8 cellular contexts compared by ENCODE assay signal in genomic region chr1:80218112-80218511, GRCh38.
DNase-seq lines count a peak whose midpoint lies in the region; ATAC-seq and TF ChIP-seq lines count a peak whose summit lies in the region.

No MANE protein-coding gene starts in this region.

- H3K79me2 ChIP-seq in OCI-LY1 (ENCODE audit: insufficient read depth, low read length) = no peaks in the 10 kb centered on the region

- no peak overlapping the region for H2AFZ ChIP-seq in OCI-LY1 (ENCODE audit: low read length)

- H3F3A ChIP-seq in OCI-LY1 (ENCODE audit: insufficient read depth, low read length) = no peaks in the 10 kb centered on the region

- H3K27me3 Mint-ChIP-seq in activated T-cell treated with anti-CD3 and anti-CD28 coated beads, Interleukin-2, amount 50 U/mL, for 24 hours = no peaks in the 10 kb centered on the region

- intact Hi-C loops in esophagus squamous epithelium (cut with DNase I) = no loop called here

- no peaks in the 10 kb centered on the region for H3K9me2 ChIP-seq in OCI-LY1 (ENCODE audit: low read depth, low read length)

- no peak overlapping the region for H3K27ac ChIP-seq in OCI-LY1 (ENCODE audit: low read depth, low read length, poor library complexity, severe bottlenecking)
- no peak overlapping the region for H3K27ac ChIP-seq in esophagus squamous epithelium

- TF ChIP-seq CTCF in OCI-LY1 (IDR thresholded peaks at IDR 0.05; ENCODE audit: low read length) (peak; percentile 56; the same call in 1 of the 2 replicates), esophagus squamous epithelium (IDR thresholded peaks at IDR 0.05) (peak in 5 of 6 experiments; percentile 9 to 41 (median 29))

- no peaks in the 10 kb centered on the region for H3K36me3 ChIP-seq in OCI-LY1 (ENCODE audit: insufficient read depth, low read length)
- H3K36me3 ChIP-seq in esophagus squamous epithelium = no peaks in the 10 kb centered on the region

- H3K4me3 ChIP-seq in OCI-LY1 (ENCODE audit: low read depth, low read length, poor library complexity, severe bottlenecking) (no peak overlapping the region), esophagus squamous epithelium (no peak overlapping the region)

- no peaks in the 10 kb centered on the region for H3K36me3 Mint-ChIP-seq in activated T-cell treated with anti-CD3 and anti-CD28 coated beads, Interleukin-2, amount 50 U/mL, for 24 hours (ENCODE audit: low read depth)

- TF ChIP-seq POLR2A in esophagus squamous epithelium (IDR thresholded peaks at IDR 0.05) = no peak

- H3K4me3 Mint-ChIP-seq in activated T-cell treated with anti-CD3 and anti-CD28 coated beads, Interleukin-2, amount 50 U/mL, for 24 hours = no peak overlapping the region

- peak; percentile 2 for DNase-seq in Ammon's horn (ENCODE audit: low spot score)
- no peak for DNase-seq in esophagus squamous epithelium (lab: John Stamatoyannopoulos, UW)
- DNase-seq in pulmonary artery endothelial cell (ENCODE audit: low read depth, low spot score) = peak; percentile 1
- DNase-seq in DMS79 treated with DMSO at 0.1 percent for 48 hours (lab: John Stamatoyannopoulos, UW) = no peak
- DNase-seq in activated T-cell treated with anti-CD3 and anti-CD28 coated beads, Interleukin-2, amount 50 U/mL, for 24 hours = no peak

- H3K27me3 ChIP-seq in OCI-LY1 (ENCODE audit: insufficient read depth, low read length) = no peaks in the 10 kb centered on the region
- H3K27me3 ChIP-seq in esophagus squamous epithelium = no peaks in the 10 kb centered on the region

- WGBS in esophagus squamous epithelium, 2 donors = 25 to 34% methylated on average over 2 of the region's 2 CpGs

- H3K4me1 Mint-ChIP-seq in activated T-cell treated with anti-CD3 and anti-CD28 coated beads, Interleukin-2, amount 50 U/mL, for 24 hours (ENCODE audit: low read depth) = no peaks in the 10 kb centered on the region

- H4K20me1 ChIP-seq in OCI-LY1 (ENCODE audit: insufficient read depth, low read length) = no peaks in the 10 kb centered on the region

- ATAC-seq in GM19023 (IDR thresholded peaks at IDR 0.05; ENCODE audit: unreplicated experiment) (peak; percentile 78), HG03457 (IDR thresholded peaks at IDR 0.05; ENCODE audit: unreplicated experiment) (peak; percentile 85)

- peaks cover 6% of the 10 kb centered on the region for H3K9me3 Mint-ChIP-seq in activated T-cell treated with anti-CD3 and anti-CD28 coated beads, Interleukin-2, amount 50 U/mL, for 24 hours

- H3K27ac Mint-ChIP-seq in activated T-cell treated with anti-CD3 and anti-CD28 coated beads, Interleukin-2, amount 50 U/mL, for 24 hours = no peak overlapping the region

- H3K4me1 ChIP-seq in OCI-LY1 (ENCODE audit: insufficient read depth, low read length, severe bottlenecking) (no peaks in the 10 kb centered on the region), esophagus squamous epithelium (peaks cover 0 to 7% (median 0%) of the 10 kb centered on the region in 3 donors)

- H3K9ac ChIP-seq in OCI-LY1 (ENCODE audit: low read length) = no peak overlapping the region

- H3K4me2 ChIP-seq in OCI-LY1 (ENCODE audit: low read length) = no peak overlapping the region

- H3K9me3 ChIP-seq in OCI-LY1 (ENCODE audit: low read length) = no peaks in the 10 kb centered on the region
- H3K9me3 ChIP-seq in esophagus squamous epithelium = no peaks in the 10 kb centered on the region

Comparison
In these comparisons a context has a peak if more than half of its experiments do, and no peak if none do; other contexts are left out.
1. DNase-seq: peak in Ammon's horn (single experiment) and pulmonary artery endothelial cell (single experiment); none in esophagus squamous epithelium (single experiment), DMS79 treated with DMSO at 0.1 percent for 48 hours (single experiment) and activated T-cell treated with anti-CD3 and anti-CD28 coated beads, Interleukin-2, amount 50 U/mL, for 24 hours (single experiment).